Comparison of ENCODE assay signal across 8 cellular contexts in the genomic region with DNA sequence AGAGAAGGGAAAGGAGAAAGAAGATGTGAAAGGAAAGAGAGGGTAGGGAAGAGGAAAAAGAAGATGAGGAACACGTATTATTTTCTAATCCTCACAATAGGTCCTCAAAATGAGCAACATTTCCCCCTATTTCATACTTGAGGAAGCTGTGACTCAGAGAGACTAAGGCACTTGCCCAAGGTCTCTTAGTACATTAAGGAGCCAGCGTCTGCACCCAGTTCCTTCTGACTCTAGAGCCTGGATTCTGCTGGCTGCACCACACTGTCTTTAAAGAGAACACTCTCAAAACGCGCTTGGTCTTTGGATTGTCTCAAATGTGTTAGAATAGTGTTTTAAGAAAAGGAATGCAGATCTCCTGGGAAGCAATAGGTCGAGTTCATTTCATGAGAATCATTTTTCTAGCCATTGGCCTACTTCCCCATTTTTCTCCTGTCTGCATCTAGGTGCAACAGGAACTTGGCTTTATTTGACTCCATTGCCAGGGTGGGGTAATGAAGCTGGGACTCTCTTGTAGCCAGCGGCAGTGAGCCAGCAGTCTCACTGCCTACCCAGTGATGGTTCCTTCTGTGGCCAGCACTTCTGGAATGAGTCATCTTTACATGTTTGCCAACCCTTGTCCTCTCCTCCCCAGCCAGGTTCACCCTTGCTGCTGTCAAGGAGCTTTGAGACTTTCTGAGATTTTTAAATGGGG.
DNase-seq lines count a peak whose midpoint lies in the region; ATAC-seq and TF ChIP-seq lines count a peak whose summit lies in the region.

No MANE protein-coding gene starts in this region.

- H3K4me1 Mint-ChIP-seq in CD14-positive monocyte = peaks cover 39% of the 10 kb centered on the region

- DNase-seq in CD14-positive monocyte (ENCODE audit: low spot score) = peak; percentile 93
- peak; percentile 3 for DNase-seq in RWPE1 (ENCODE audit: low spot score)
- peak; percentile 25 for DNase-seq in left cardiac atrium
- no peak for DNase-seq in NCI-H524 (lab: John Stamatoyannopoulos, UW)
- DNase-seq in AG08396 (ENCODE audit: low spot score) = no peak
- DNase-seq in stimulated activated CD4-positive, alpha-beta T cell treated with anti-CD3 and anti-CD28 coated beads, Interleukin-1b, Interleukin-23, amount 100 ng/mL, for 48 hours = no peak

- no peak overlapping the region for H3K27ac ChIP-seq in RWPE1

- H3K4me3 Mint-ChIP-seq in CD14-positive monocyte = peak overlapping the region; percentile 80 to 88

- POLR2A ChIA-PET in RWPE1 (lab: Yijun Ruan, JAX; ENCODE audit: low non-redundant PET) = no interaction called here

- TF ChIP-seq CTCF in CD14-positive monocyte (IDR thresholded peaks at IDR 0.05) (no peak), RWPE1 (conservative IDR thresholded peaks at IDR 0.05; ENCODE audit: low read depth) (no peak)

- peaks cover 60 to 68% of the 10 kb centered on the region in 2 donors for H3K36me3 Mint-ChIP-seq in CD14-positive monocyte

- no peaks in the 10 kb centered on the region for H3K27me3 Mint-ChIP-seq in CD14-positive monocyte (ENCODE audit: low read depth in 3 of 3)

- CTCF ChIA-PET in RWPE1 (lab: Yijun Ruan, JAX) = interaction anchor here (0.6 kb wide), 1 partner anchor 15 kb away, joined by 3 read pairs; no protein-coding TSS in a partner anchor

- no peaks in the 10 kb centered on the region for H3K9me3 Mint-ChIP-seq in CD14-positive monocyte

- H3K27ac Mint-ChIP-seq in CD14-positive monocyte = peak overlapping the region; percentile 97 to 100 (median 99)

- intact Hi-C loops in CD14-positive monocyte (cut with micrococcal nuclease) (loop anchor here (1.0 to 5.0 kb wide), 5 partner anchors 14 to 85 kb away; partner anchors contain the start of gene DOCK8 (in 1 of the 2)), left cardiac atrium (cut with DNase I) (no loop called here)

- ATAC-seq in GM19035 (IDR thresholded peaks at IDR 0.05; ENCODE audit: unreplicated experiment) (peak; percentile 93), HG03045 (IDR thresholded peaks at IDR 0.05; ENCODE audit: unreplicated experiment) (peak; percentile 94), left cardiac atrium (peak; percentile 63 to 92)

Comparison
In these comparisons a context has a peak if more than half of its experiments do, and no peak if none do; other contexts are left out.
1. DNase-seq: peak in CD14-positive monocyte (single experiment), RWPE1 (single experiment) and left cardiac atrium (single experiment); none in NCI-H524 (0 of 2), AG08396 (single experiment) and stimulated activated CD4-positive, alpha-beta T cell treated with anti-CD3 and anti-CD28 coated beads, Interleukin-1b, Interleukin-23, amount 100 ng/mL, for 48 hours (single experiment).
2. intact Hi-C loops: an anchor here in CD14-positive monocyte (1.0 to 5.0 kb wide); none called in left cardiac atrium.
3. Peak in every context shown above with its lines, with median percentiles within 50 percentile points of each other: ATAC-seq.